In genomic region chr1:45306319-45306718, GRCh38 we compare ENCODE assay signal across 10 cellular contexts. TPM values are rescaled to one million over a fixed set of nuclear protein-coding genes. Genes with fewer than 3 reads are reported as not detected.
DNase-seq lines count a peak whose midpoint lies in the region; ATAC-seq and TF ChIP-seq lines count a peak whose summit lies in the region.
"Had no signal": no experiment of that assay in that cellular context is flagged by ENCODE, and none has a peak within 500 bp of the region (broad histone marks: within the 10 kb centered on the region; RNA-seq: fewer than 3 reads in every experiment).

No MANE protein-coding gene starts in this region.

- TF ChIP-seq CTCF in brain (conservative IDR thresholded peaks at IDR 0.05) = no peak

- H3K9me3 Mint-ChIP-seq in brain = no peaks in the 10 kb centered on the region

- intact Hi-C loops in left cardiac atrium (cut with DNase I) = no loop called here

- peak overlapping the region in 2 of 5 experiments; percentile 54 to 77 for H3K27ac Mint-ChIP-seq in brain

- DNase-seq in SIG-M5 treated with dmso at 0.1 percent for 504 hours (lab: John Stamatoyannopoulos, UW; ENCODE audit: unreplicated experiment) (peak; percentile 7), SIG-M5 (lab: John Stamatoyannopoulos, UW) (no peak), MV-4-11 (lab: John Stamatoyannopoulos, UW) (peak; percentile 53), globus pallidus (ENCODE audit: low spot score) (no peak), left cardiac atrium (no peak)
- DNase-seq in stimulated activated CD4-positive, alpha-beta T cell treated with anti-CD3 and anti-CD28 coated beads, TNF-alpha, amount 100 ng/mL, for 24 hours (ENCODE audit: low read depth in 3 of 3) = peak in 2 of 3 experiments; percentile 15 to 54
- DNase-seq: NCI-H524 treated with DMSO at 0.1 percent for 48 hours had no signal

- ATAC-seq in left cardiac atrium = no peak
- ATAC-seq in GM19463 (IDR thresholded peaks at IDR 0.05; ENCODE audit: unreplicated experiment) = no peak
- ATAC-seq: A549 had no signal

- H3K36me3 Mint-ChIP-seq in brain = no peaks in the 10 kb centered on the region

- H3K27me3 Mint-ChIP-seq in brain = peaks cover 2% of the 10 kb centered on the region

- peaks cover 33% of the 10 kb centered on the region for H3K4me1 Mint-ChIP-seq in brain

- H3K4me3 Mint-ChIP-seq in brain = peak overlapping the region in 4 of 5 experiments; percentile 10 to 65 (median 20)

RNA-seq across cellular contexts. Expression of gene HPDL, which starts 20.4 kb away (rescaled TPM):
- 9.4 TPM for polyA plus RNA-seq in brain (ENCODE audit: insufficient read depth, low read depth, low replicate concordance)
- under 1 TPM; 0.27 to 0.50 TPM for total RNA-seq in left cardiac atrium

RNA-seq across cellular contexts. Expression of gene TOE1, which starts 33.7 kb away (rescaled TPM):
- polyA plus RNA-seq in brain (ENCODE audit: insufficient read depth, low read depth, low replicate concordance) = 10.6 TPM
- 1 to 10 TPM; 5.4 to 6.6 TPM for total RNA-seq in left cardiac atrium

RNA-seq across cellular contexts. Expression of gene MUTYH, which starts 33.9 kb away (rescaled TPM):
- polyA plus RNA-seq in brain (ENCODE audit: insufficient read depth, low read depth, low replicate concordance) = 31.8 TPM
- total RNA-seq in left cardiac atrium = 10 to 100 TPM in 1 of 2 donors, 1 to 10 TPM in 1; 9.1 to 11.0 TPM

Comparison
In these comparisons a context has a peak if more than half of its experiments do, and no peak if none do; other contexts are left out.
1. DNase-seq: peak in SIG-M5 treated with dmso at 0.1 percent for 504 hours (single experiment), MV-4-11 (single experiment) and stimulated activated CD4-positive, alpha-beta T cell treated with anti-CD3 and anti-CD28 coated beads, TNF-alpha, amount 100 ng/mL, for 24 hours (2 of 3); none in SIG-M5 (single experiment), globus pallidus (single experiment) and left cardiac atrium (single experiment).